ENCODE assay signal across 14 cellular contexts in the genomic region with DNA sequence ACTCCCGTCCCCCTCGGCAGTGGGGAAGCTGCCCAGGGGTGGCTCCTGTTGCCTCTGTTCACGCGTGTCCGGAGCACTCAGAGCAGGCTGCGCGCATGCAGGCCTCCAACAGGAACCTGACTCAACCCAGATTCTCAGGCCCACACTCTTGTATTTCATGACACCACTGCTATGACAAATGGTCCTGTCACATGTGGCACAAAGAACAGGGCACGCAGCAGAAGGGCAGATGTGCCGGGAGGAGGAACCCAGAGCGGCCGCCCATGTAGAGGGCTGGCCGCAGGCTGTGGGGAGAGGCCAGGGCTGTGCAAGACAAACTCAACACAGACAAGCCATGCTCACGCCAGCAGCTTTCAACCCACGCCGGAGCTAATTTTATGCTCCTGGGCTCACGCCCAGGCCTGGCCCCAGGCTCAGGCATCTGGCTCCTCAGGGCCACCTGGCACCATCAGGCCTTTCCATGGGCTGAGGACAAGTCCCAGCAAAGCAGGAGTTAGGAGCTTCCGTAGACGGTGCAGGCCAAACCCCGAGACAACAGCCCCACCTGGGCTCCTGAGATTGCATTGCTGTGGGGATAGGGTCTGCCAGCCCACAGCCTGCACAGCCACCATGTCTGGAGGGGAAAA. TPM values are rescaled to one million over a fixed set of nuclear protein-coding genes. Genes with fewer than 3 reads are reported as not detected.
DNase-seq lines count a peak whose midpoint lies in the region; ATAC-seq and TF ChIP-seq lines count a peak whose summit lies in the region.
"Had no signal": no experiment of that assay in that cellular context is flagged by ENCODE, and none has a peak within 500 bp of the region (broad histone marks: within the 10 kb centered on the region; RNA-seq: fewer than 3 reads in every experiment).

No MANE protein-coding gene starts in this region.

- peak in 1 of 2 donors; percentile 59 for TF ChIP-seq EP300 in tibial nerve (IDR thresholded peaks at IDR 0.05)

- CTCF ChIA-PET in activated CD8-positive, alpha-beta memory T cell treated with anti-CD3 and anti-CD28 coated beads, Interleukin-2, amount 10 ng/mL, durations not matched to agents 7 days and 5 days (lab: Charles Lee), result interaction anchor here (1.7 kb wide), 1 partner anchor 43 kb away, joined by 5 read pairs; no protein-coding TSS in a partner anchor

- 76 to 81% methylated on average over 9 to 17 of the region's 19 CpGs for WGBS in tibial nerve, 2 donors

- H3K27ac Mint-ChIP-seq in activated CD8-positive, alpha-beta memory T cell treated with anti-CD3 and anti-CD28 coated beads, Interleukin-2, amount 10 ng/mL, durations not matched to agents 7 days and 5 days, result no peak overlapping the region
- H3K27ac Mint-ChIP-seq: activated T-helper 1 cell treated with anti-CD3 and anti-CD28 coated beads, Interleukin-12 subunit alpha, Interleukin-12 subunit beta, Interleukin-2, Interleukin-4 antibody, amounts not matched to agents 30 ng/mL and 10 ng/mL and 1 ng/mL, durations not matched to agents 14 hours and 24 hours and 36 hours had no signal

- peaks cover 1% of the 10 kb centered on the region for H3K36me3 Mint-ChIP-seq in activated CD8-positive, alpha-beta memory T cell treated with anti-CD3 and anti-CD28 coated beads, Interleukin-2, amount 10 ng/mL, durations not matched to agents 7 days and 5 days

- H3K36me3 ChIP-seq in tibial artery (peaks cover 11 to 20% (median 13%) of the 10 kb centered on the region in 3 donors), tibial nerve (peaks cover 0 to 29% (median 8%) of the 10 kb centered on the region in 3 donors)

- H3K9me3 Mint-ChIP-seq in activated CD8-positive, alpha-beta memory T cell treated with anti-CD3 and anti-CD28 coated beads, Interleukin-2, amount 10 ng/mL, durations not matched to agents 7 days and 5 days (ENCODE audit: low read depth), result no peaks in the 10 kb centered on the region
- H3K9me3 Mint-ChIP-seq: activated T-helper 1 cell treated with anti-CD3 and anti-CD28 coated beads, Interleukin-12 subunit alpha, Interleukin-12 subunit beta, Interleukin-2, Interleukin-4 antibody, amounts not matched to agents 30 ng/mL and 10 ng/mL and 1 ng/mL, durations not matched to agents 14 hours and 24 hours and 36 hours had no signal

- H3K27me3 ChIP-seq in tibial artery (no peaks in the 10 kb centered on the region), tibial nerve (no peaks in the 10 kb centered on the region)

- H3K27me3 Mint-ChIP-seq in activated CD8-positive, alpha-beta memory T cell treated with anti-CD3 and anti-CD28 coated beads, Interleukin-2, amount 10 ng/mL, durations not matched to agents 7 days and 5 days, result no peaks in the 10 kb centered on the region

- H3K27ac ChIP-seq in tibial artery (peak overlapping the region; percentile 72 to 76), tibial nerve (peak overlapping the region in 2 of 4 donors; percentile 78)
- H3K27ac ChIP-seq: KMS-11 had no signal

- ATAC-seq in activated CD8-positive, alpha-beta memory T cell treated with anti-CD3 and anti-CD28 coated beads, Interleukin-2, amount 10 ng/mL, durations not matched to agents 7 days and 5 days, result no peak

- no peaks in the 10 kb centered on the region for H3K9me3 ChIP-seq in tibial artery
- no peaks in the 10 kb centered on the region for H3K9me3 ChIP-seq in tibial nerve

- H3K4me3 ChIP-seq in epithelial cell of esophagus (ENCODE audit: low read length), result no peak overlapping the region
- H3K4me3 ChIP-seq in tibial artery, result peak overlapping the region in 1 of 2 donors; percentile 5
- no peak overlapping the region for H3K4me3 ChIP-seq in tibial nerve

- H3K4me1 ChIP-seq in tibial artery, result peaks cover 0 to 71% (median 55%) of the 10 kb centered on the region in 4 donors
- H3K4me1 ChIP-seq in tibial nerve, result peaks cover 0 to 78% (median 16%) of the 10 kb centered on the region in 4 donors

- no peak overlapping the region for H3K4me3 Mint-ChIP-seq in activated CD8-positive, alpha-beta memory T cell treated with anti-CD3 and anti-CD28 coated beads, Interleukin-2, amount 10 ng/mL, durations not matched to agents 7 days and 5 days
- H3K4me3 Mint-ChIP-seq: activated T-helper 1 cell treated with anti-CD3 and anti-CD28 coated beads, Interleukin-12 subunit alpha, Interleukin-12 subunit beta, Interleukin-2, Interleukin-4 antibody, amounts not matched to agents 30 ng/mL and 10 ng/mL and 1 ng/mL, durations not matched to agents 14 hours and 24 hours and 36 hours had no signal

- TF ChIP-seq CTCF in epithelial cell of esophagus (IDR thresholded peaks at IDR 0.05; ENCODE audit: insufficient read depth, low read depth, low read length, missing control alignments) (peak; percentile 39), tibial artery (IDR thresholded peaks at IDR 0.05) (no peak), tibial nerve (IDR thresholded peaks at IDR 0.05) (no peak)

- DNase-seq in NCI-H1694 treated with DMSO at 0.1 percent for 48 hours (lab: John Stamatoyannopoulos, UW) (peak; percentile 94), epithelial cell of esophagus (ENCODE audit: low read depth) (peak; percentile 85), midbrain (lab: John Stamatoyannopoulos, UW) (peak; percentile 46), tibial artery (peak; percentile 52 to 92), H4 (ENCODE audit: low spot score) (no peak), 8988T (no peak), tibial nerve (ENCODE audit: low spot score in 2 of 2) (no peak)
- no peak for DNase-seq in activated CD8-positive, alpha-beta memory T cell treated with anti-CD3 and anti-CD28 coated beads, Interleukin-2, amount 10 ng/mL, durations not matched to agents 7 days and 5 days
- DNase-seq: NCI-H526; stimulated activated CD4-positive, alpha-beta T cell treated with anti-CD3 and anti-CD28 coated beads, Interleukin-4, amount 100 ng/mL, for 4 hours had no signal

- intact Hi-C loops in tibial artery (cut with DNase I; ENCODE audit: low total_unique reads), result no loop called here

- peaks cover 4% of the 10 kb centered on the region for H3K4me1 Mint-ChIP-seq in activated CD8-positive, alpha-beta memory T cell treated with anti-CD3 and anti-CD28 coated beads, Interleukin-2, amount 10 ng/mL, durations not matched to agents 7 days and 5 days

- TF ChIP-seq POLR2A in tibial nerve (IDR thresholded peaks at IDR 0.05), result no peak

RNA-seq across cellular contexts. Expression of gene DUSP8, which starts 40.0 kb away (rescaled TPM):
- total RNA-seq in H4 (2014; rRNA removed; shearing (Covaris generic)), result 0.45 and 3.2 TPM in 2 replicates
- 1 to 10 TPM in 1 of 2 experiments, under 1 TPM in 1; 0.50 to 1.1 TPM for total RNA-seq in activated CD8-positive, alpha-beta memory T cell treated with anti-CD3 and anti-CD28 coated beads, Interleukin-2, amount 10 ng/mL, durations not matched to agents 7 days and 5 days
- total RNA-seq in tibial nerve, result 10 to 100 TPM in 1 of 4 donors, 1 to 10 TPM in 3; 1.9 to 10.8 (median 3.4) TPM

RNA-seq across cellular contexts. Expression of gene MOB2, which starts 45.5 kb away (rescaled TPM):
- 15.2 and 18.1 TPM in 2 replicates for total RNA-seq in H4 (2014; rRNA removed; shearing (Covaris generic))
- 10 to 100 TPM; 34.1 to 34.7 TPM for total RNA-seq in activated CD8-positive, alpha-beta memory T cell treated with anti-CD3 and anti-CD28 coated beads, Interleukin-2, amount 10 ng/mL, durations not matched to agents 7 days and 5 days
- total RNA-seq in tibial nerve, result 10 to 100 TPM; 42.3 to 55.1 (median 46.9) TPM

RNA-seq across cellular contexts. Expression of gene KRTAP5-1, which starts 53.0 kb away (rescaled TPM):
- total RNA-seq in H4 (2014; rRNA removed; shearing (Covaris generic)), result not detected in 2 replicates
- total RNA-seq in activated CD8-positive, alpha-beta memory T cell treated with anti-CD3 and anti-CD28 coated beads, Interleukin-2, amount 10 ng/mL, durations not matched to agents 7 days and 5 days, result not detected
- total RNA-seq in tibial nerve, result not detected
- total RNA-seq: activated T-helper 1 cell treated with anti-CD3 and anti-CD28 coated beads, Interleukin-12 subunit alpha, Interleukin-12 subunit beta, Interleukin-2, Interleukin-4 antibody, amounts not matched to agents 30 ng/mL and 10 ng/mL and 1 ng/mL, durations not matched to agents 14 hours and 24 hours and 36 hours; Daoy; mononuclear cell had no signal

Comparison
In these comparisons a context has a peak if more than half of its experiments do, and no peak if none do; other contexts are left out.
1. DNase-seq: peak in NCI-H1694 treated with DMSO at 0.1 percent for 48 hours (single experiment), epithelial cell of esophagus (single experiment), midbrain (single experiment) and tibial artery (2 of 2); none in H4 (single experiment), activated CD8-positive, alpha-beta memory T cell treated with anti-CD3 and anti-CD28 coated beads, Interleukin-2, amount 10 ng/mL, durations not matched to agents 7 days and 5 days (single experiment), 8988T (single experiment) and tibial nerve (0 of 2).